Comparison of ENCODE assay signal across 8 cellular contexts in the genomic region with DNA sequence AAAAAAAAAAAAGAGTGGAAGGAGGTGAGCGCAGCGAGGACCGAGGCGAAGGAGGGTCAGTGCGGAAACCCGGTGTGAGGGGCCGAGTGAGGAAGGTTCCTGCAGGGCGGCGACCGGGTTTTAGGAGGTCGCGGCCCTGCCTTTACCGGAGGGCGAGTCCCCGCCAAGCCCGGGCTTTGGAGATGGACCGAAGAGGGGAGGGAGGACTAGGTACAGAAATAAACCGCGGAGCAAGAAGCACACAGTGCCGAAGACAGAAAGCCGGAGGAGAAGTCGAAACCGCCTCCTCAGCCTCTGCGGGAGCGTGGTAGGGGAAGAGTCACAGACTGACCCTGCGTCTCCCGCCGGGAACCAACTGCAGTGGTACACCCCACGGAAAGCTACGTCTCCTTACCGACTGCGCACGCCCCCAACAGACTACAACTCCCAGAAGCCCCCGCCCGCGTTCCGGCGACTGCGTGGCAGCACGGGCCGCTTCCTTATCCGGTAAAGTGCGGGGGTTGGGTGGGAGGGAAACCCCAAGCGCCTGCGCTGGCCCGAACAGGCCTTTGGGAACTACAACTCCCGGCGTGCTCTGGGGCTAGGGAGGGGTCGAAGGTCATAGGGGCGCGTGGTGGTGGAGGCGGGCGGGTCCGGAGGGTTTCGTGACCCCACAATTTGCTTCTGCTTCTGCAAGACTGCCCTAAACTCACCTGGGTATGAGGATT. TPM values are rescaled to one million over a fixed set of nuclear protein-coding genes. Genes with fewer than 3 reads are reported as not detected.
DNase-seq lines count a peak whose midpoint lies in the region; ATAC-seq and TF ChIP-seq lines count a peak whose summit lies in the region.

A gene (minus strand): TSS at position 365 of the 707 bp plus-strand sequence. CDS start 380 bp downstream, outside the sequence.

- H3K27ac ChIP-seq in neutrophil = peak within 1 kb of the TSS; percentile 81

- H3K9me3 ChIP-seq in neutrophil = no peaks in the 10 kb centered on the region

- H3K4me1 Mint-ChIP-seq in activated naive CD4-positive, alpha-beta T cell treated with anti-CD3 and anti-CD28 coated beads for 36 hours (ENCODE audit: low read depth) = peaks cover 29% of the 10 kb centered on the region

- H3K4me1 ChIP-seq in neutrophil (ENCODE audit: control insufficient read depth in 1 of 2, insufficient read depth in 1 of 2, low read depth in 1 of 2, low read length in 1 of 2) = peaks cover 21 to 40% of the 10 kb centered on the region in 2 experiments

- intact Hi-C loops in activated naive CD4-positive, alpha-beta T cell treated with anti-CD3 and anti-CD28 coated beads for 36 hours (cut with micrococcal nuclease) = loop anchor here (1.0 to 5.0 kb wide), 10 partner anchors 22 to 916 kb away; a partner anchor contains a TSS

- TF ChIP-seq POLR2A in NB4 (IDR thresholded peaks at IDR 0.05; ENCODE audit: extremely low read depth, insufficient read length) = peak; percentile 86

- peak within 1 kb of the TSS; percentile 89 for H3K4me3 ChIP-seq in GM06990 (replicated peaks; ENCODE audit: low read depth, low read length)
- H3K4me3 ChIP-seq in NB4 (ENCODE audit: low read depth, low read length) = peak within 1 kb of the TSS; percentile 88
- H3K4me3 ChIP-seq in neutrophil (ENCODE audit: low read depth in 1 of 2, low read length in 1 of 2) = peak within 1 kb of the TSS; percentile 84 to 94

- H3K36me3 ChIP-seq in GM06990 (ENCODE audit: control insufficient read depth, insufficient read depth, low read length) = no peaks in the 10 kb centered on the region
- peaks cover 23% of the 10 kb centered on the region for H3K36me3 ChIP-seq in neutrophil

- ATAC-seq in HG02571 (IDR thresholded peaks at IDR 0.05; ENCODE audit: unreplicated experiment) = peak; percentile 97

- no peak for TF ChIP-seq CTCF in GM06990 (IDR thresholded peaks at IDR 0.05; ENCODE audit: insufficient read depth, low read length, poor library complexity, severe bottlenecking)
- TF ChIP-seq CTCF in NB4 (IDR thresholded peaks at IDR 0.05; ENCODE audit: low read depth, low read length) = no peak
- no peak for TF ChIP-seq CTCF in neutrophil (IDR thresholded peaks at IDR 0.05)
- TF ChIP-seq CTCF in subcutaneous adipose tissue (IDR thresholded peaks at IDR 0.05; ENCODE audit: low read depth) = no peak

- DNase-seq in GM06990 (ENCODE audit: extremely low read depth, insufficient read length) (peak; percentile 96), NB4 (ENCODE audit: low read depth) (peak; percentile 99), SK-N-DZ (ENCODE audit: low spot score) (peak; percentile 96), germinal center (ENCODE audit: low spot score) (peak; percentile 95)
- peak; percentile 97 for DNase-seq in activated naive CD4-positive, alpha-beta T cell treated with anti-CD3 and anti-CD28 coated beads for 36 hours

- H3K27me3 ChIP-seq in GM06990 (replicated peaks; ENCODE audit: control insufficient read depth, insufficient read depth, low read length) (no peaks in the 10 kb centered on the region), neutrophil (no peaks in the 10 kb centered on the region)

- peak within 1 kb of the TSS; percentile 91 for H3K27ac Mint-ChIP-seq in activated naive CD4-positive, alpha-beta T cell treated with anti-CD3 and anti-CD28 coated beads for 36 hours

- peaks cover 10% of the 10 kb centered on the region for H3K9me3 Mint-ChIP-seq in activated naive CD4-positive, alpha-beta T cell treated with anti-CD3 and anti-CD28 coated beads for 36 hours

- H3K36me3 Mint-ChIP-seq in activated naive CD4-positive, alpha-beta T cell treated with anti-CD3 and anti-CD28 coated beads for 36 hours (ENCODE audit: low read depth) = peaks cover 20% of the 10 kb centered on the region

- peak within 1 kb of the TSS; percentile 90 for H3K4me3 Mint-ChIP-seq in activated naive CD4-positive, alpha-beta T cell treated with anti-CD3 and anti-CD28 coated beads for 36 hours

- CTCF ChIA-PET in activated naive CD4-positive, alpha-beta T cell treated with anti-CD3 and anti-CD28 coated beads for 36 hours (lab: Charles Lee) = interaction anchor here (0.6 to 3.1 kb wide), 2 partner anchors 19 to 38 kb away, joined by 3 to 9 read pairs; no protein-coding TSS in a partner anchor

- no peaks in the 10 kb centered on the region for H3K27me3 Mint-ChIP-seq in activated naive CD4-positive, alpha-beta T cell treated with anti-CD3 and anti-CD28 coated beads for 36 hours (ENCODE audit: low read depth)

RNA-seq across cellular contexts. Expression of the gene that starts here (rescaled TPM):
- 5.9 and 7.4 TPM in 2 replicates for polyA plus RNA-seq in SK-N-DZ (2014; cell fraction: cytosol; rRNA removed)
- polyA plus RNA-seq in SK-N-DZ (2014; cell fraction: nucleus; rRNA removed) = 17.2 and 25.9 TPM in 2 replicates
- total RNA-seq in activated naive CD4-positive, alpha-beta T cell treated with anti-CD3 and anti-CD28 coated beads for 36 hours = 10 to 100 TPM; 10.4 to 11.4 TPM
- total RNA-seq in subcutaneous adipose tissue = 10 to 100 TPM; 10.4 to 17.7 (median 12.0) TPM

Comparison
In these comparisons a context has a peak if more than half of its experiments do, and no peak if none do; other contexts are left out.
1. Peak in every context shown above with its lines: DNase-seq, ATAC-seq, H3K4me3 ChIP-seq and H3K27ac ChIP-seq.